ENCODE assay signal across 13 cellular contexts in genomic region chr22:37044634-37045625, GRCh38. TPM values are rescaled to one million over a fixed set of nuclear protein-coding genes. Genes with fewer than 3 reads are reported as not detected.
DNase-seq lines count a peak whose midpoint lies in the region; ATAC-seq, FAIRE-seq and TF ChIP-seq lines count a peak whose summit lies in the region.
"Had no signal": no experiment of that assay in that cellular context is flagged by ENCODE, and none has a peak within 500 bp of the region (broad histone marks: within the 10 kb centered on the region; RNA-seq: fewer than 3 reads in every experiment).

No MANE protein-coding gene starts in this region.

- no peaks in the 10 kb centered on the region for H3K23me2 ChIP-seq in H1 (ENCODE audit: low read depth, low read length)

- no peak overlapping the region for H3K56ac ChIP-seq in H1 (replicated peaks; ENCODE audit: insufficient read length, low read depth, low read length)

- H3K79me1 ChIP-seq in H1 (ENCODE audit: low read depth, low read length) = no peaks in the 10 kb centered on the region

- H3K14ac ChIP-seq in H1 (ENCODE audit: insufficient read length) = no peak overlapping the region

- intact Hi-C loops in left colon (cut with DNase I, micrococcal nuclease) = no loop called here

- H4K91ac ChIP-seq in H1 (replicated peaks; ENCODE audit: insufficient read length, low read length) = no peak overlapping the region

- TF ChIP-seq POLR2A in H1 (IDR thresholded peaks at IDR 0.05; ENCODE audit: control extremely low read depth in 1 of 2, low read depth in 2 of 2, low read length in 2 of 2) = no peak

- H3K27ac Mint-ChIP-seq in activated naive CD8-positive, alpha-beta T cell treated with anti-CD3 and anti-CD28 coated beads, Interleukin-2, amount 50 U/mL, for 24 hours = no peak overlapping the region
- H3K27ac Mint-ChIP-seq in activated naive CD8-positive, alpha-beta T cell treated with anti-CD3 and anti-CD28 coated beads for 36 hours = no peak overlapping the region
- peak overlapping the region; percentile 31 for H3K27ac Mint-ChIP-seq in stimulated activated naive B cell treated with anti-CD40 and anti-IgM and Interleukin-4, amounts not matched to agents 10 μg/mL and 1 μg/mL and 100 μg/mL, for 72 hours
- H3K27ac Mint-ChIP-seq: immature natural killer cell, progenitor cell of endocrine pancreas had no signal

- POLR2A ChIA-PET in H1 (lab: Charles Lee; ENCODE audit: partially characterized antibody) = interaction anchor here (1.2 to 3.0 kb wide), 4 partner anchors 15 to 26 kb away, joined by 4 to 13 read pairs (median 4); partner anchors contain the start of genes MPST and TST

- no peak for TF ChIP-seq RAD21 in H1 (IDR thresholded peaks at IDR 0.05 in 1 of 2, conservative IDR thresholded peaks at IDR 0.05 in 1 of 2; ENCODE audit: low read depth in 2 of 2, low read length in 2 of 2)

- no peak overlapping the region for H2BK5ac ChIP-seq in H1 (ENCODE audit: low read depth, low read length)

- H3K23ac ChIP-seq in H1 (ENCODE audit: insufficient read length) = no peak overlapping the region

- peaks cover 0 to 11% (median 0%) of the 10 kb centered on the region in 4 experiments; a peak in 4 of 7 replicates for H3K27me3 ChIP-seq in H1 (replicated peaks in 1 of 4; ENCODE audit: control insufficient read depth in 3 of 4, extremely low read depth in 1 of 4, insufficient read depth in 3 of 4, low read length in 3 of 4)
- H3K27me3 ChIP-seq: dorsolateral prefrontal cortex, foreskin keratinocyte had no signal

- no peak for DNase-seq in activated naive CD8-positive, alpha-beta T cell treated with anti-CD3 and anti-CD28 coated beads, Interleukin-2, amount 50 U/mL, for 24 hours
- no peak for DNase-seq in activated naive CD8-positive, alpha-beta T cell treated with anti-CD3 and anti-CD28 coated beads for 36 hours
- DNase-seq in NOMO-1 treated with dmso at 0.1 percent for 144 hours (lab: John Stamatoyannopoulos, UW; ENCODE audit: unreplicated experiment) (peak; percentile 10), H1 (ENCODE audit: low read depth in 1 of 2, low spot score in 2 of 2) (no peak), NCI-H82 treated with DMSO at 0.1 percent for 48 hours (lab: John Stamatoyannopoulos, UW; ENCODE audit: unreplicated experiment) (no peak), islet precursor cell (no peak), left colon (no peak)
- peak; percentile 24 for DNase-seq in stimulated activated naive B cell treated with anti-CD40 and anti-IgM and Interleukin-4, amounts not matched to agents 10 μg/mL and 1 μg/mL and 100 μg/mL, for 72 hours
- DNase-seq: dorsolateral prefrontal cortex had no signal

- WGBS in H1 (ENCODE audit: extremely low coverage in 1 of 2, insufficient coverage in 1 of 2, insufficient read length in 1 of 2, insufficient replicate concordance in 2 of 2, low coverage in 1 of 2, low lambda C conversion rate in 2 of 2, missing lambda C conversion rate in 1 of 2), 2 experiments = 84% methylated on average over 9 of the region's 9 CpGs; no CpG with 5 or more reads in 1 of the 2 experiments

- H3K27me3 Mint-ChIP-seq in activated naive CD8-positive, alpha-beta T cell treated with anti-CD3 and anti-CD28 coated beads, Interleukin-2, amount 50 U/mL, for 24 hours = peaks cover 4% of the 10 kb centered on the region
- no peaks in the 10 kb centered on the region for H3K27me3 Mint-ChIP-seq in activated naive CD8-positive, alpha-beta T cell treated with anti-CD3 and anti-CD28 coated beads for 36 hours
- H3K27me3 Mint-ChIP-seq in stimulated activated naive B cell treated with anti-CD40 and anti-IgM and Interleukin-4, amounts not matched to agents 10 μg/mL and 1 μg/mL and 100 μg/mL, for 72 hours = peaks cover 10 to 13% of the 10 kb centered on the region in 2 donors

- peak; percentile 78 for ATAC-seq in activated naive CD8-positive, alpha-beta T cell treated with anti-CD3 and anti-CD28 coated beads, Interleukin-2, amount 50 U/mL, for 24 hours
- peak; percentile 63 to 77 for ATAC-seq in stimulated activated naive B cell treated with anti-CD40 and anti-IgM and Interleukin-4, amounts not matched to agents 10 μg/mL and 1 μg/mL and 100 μg/mL, for 72 hours (replicated peaks)
- ATAC-seq in left colon = no peak

- H2BK12ac ChIP-seq in H1 (ENCODE audit: low read depth, low read length) = 0 out of 2 replicates have a peak overlapping the region, but pooled peaks have one; percentile 17

- no peak overlapping the region for H2AK5ac ChIP-seq in H1 (ENCODE audit: low read depth, low read length)

- TF ChIP-seq CTCF in H1 (IDR thresholded peaks at IDR 0.05; ENCODE audit: control extremely low read depth in 1 of 3, insufficient read depth in 1 of 3, low read depth in 1 of 3, low read length in 3 of 3) = no peak

- no peaks in the 10 kb centered on the region for H3K79me2 ChIP-seq in H1 (ENCODE audit: control insufficient read depth in 1 of 2, insufficient read depth in 2 of 2, low read length in 2 of 2)

- no peak overlapping the region for H2BK120ac ChIP-seq in H1 (replicated peaks; ENCODE audit: low read depth, low read length)

- no peak for FAIRE-seq in H1 (lab: Jason Lieb, UNC)

- no peak overlapping the region for H4K5ac ChIP-seq in H1 (ENCODE audit: insufficient read length, low read depth, low read length)

- no peak overlapping the region for H3K4me3 Mint-ChIP-seq in activated naive CD8-positive, alpha-beta T cell treated with anti-CD3 and anti-CD28 coated beads, Interleukin-2, amount 50 U/mL, for 24 hours
- no peak overlapping the region for H3K4me3 Mint-ChIP-seq in activated naive CD8-positive, alpha-beta T cell treated with anti-CD3 and anti-CD28 coated beads for 36 hours
- no peak overlapping the region for H3K4me3 Mint-ChIP-seq in stimulated activated naive B cell treated with anti-CD40 and anti-IgM and Interleukin-4, amounts not matched to agents 10 μg/mL and 1 μg/mL and 100 μg/mL, for 72 hours
- H3K4me3 Mint-ChIP-seq: immature natural killer cell had no signal

- no peak overlapping the region for H3K9ac ChIP-seq in H1 (replicated peaks in 1 of 4; ENCODE audit: extremely low read depth in 1 of 4, low read depth in 3 of 4, low read length in 3 of 4)

- no peaks in the 10 kb centered on the region for H3K36me3 Mint-ChIP-seq in activated naive CD8-positive, alpha-beta T cell treated with anti-CD3 and anti-CD28 coated beads, Interleukin-2, amount 50 U/mL, for 24 hours (ENCODE audit: low read depth)
- H3K36me3 Mint-ChIP-seq in activated naive CD8-positive, alpha-beta T cell treated with anti-CD3 and anti-CD28 coated beads for 36 hours = no peaks in the 10 kb centered on the region
- no peaks in the 10 kb centered on the region for H3K36me3 Mint-ChIP-seq in stimulated activated naive B cell treated with anti-CD40 and anti-IgM and Interleukin-4, amounts not matched to agents 10 μg/mL and 1 μg/mL and 100 μg/mL, for 72 hours
- H3K36me3 Mint-ChIP-seq: immature natural killer cell had no signal

- H3K4me1 Mint-ChIP-seq in activated naive CD8-positive, alpha-beta T cell treated with anti-CD3 and anti-CD28 coated beads, Interleukin-2, amount 50 U/mL, for 24 hours = peaks cover 25% of the 10 kb centered on the region
- H3K4me1 Mint-ChIP-seq in activated naive CD8-positive, alpha-beta T cell treated with anti-CD3 and anti-CD28 coated beads for 36 hours = peaks cover 19% of the 10 kb centered on the region
- peaks cover 15 to 20% of the 10 kb centered on the region in 2 donors for H3K4me1 Mint-ChIP-seq in stimulated activated naive B cell treated with anti-CD40 and anti-IgM and Interleukin-4, amounts not matched to agents 10 μg/mL and 1 μg/mL and 100 μg/mL, for 72 hours
- H3K4me1 Mint-ChIP-seq: immature natural killer cell had no signal

- H3K4me3 ChIP-seq in H1 (ENCODE audit: extremely low read depth in 1 of 4, insufficient read depth in 2 of 4, low read depth in 3 of 4, low read length in 4 of 4) = no peak overlapping the region
- H3K4me3 ChIP-seq: dorsolateral prefrontal cortex, SK-N-MC had no signal

- CTCF ChIA-PET in H1 (lab: Charles Lee; ENCODE audit: partially characterized antibody) = interaction anchor here (0.6 to 5.2 kb wide), 28 partner anchors 9 to 1306 kb away, joined by 3 to 56 read pairs (median 4); no protein-coding TSS in a partner anchor

- H3K18ac ChIP-seq in H1 (ENCODE audit: extremely low read depth, low read length) = no peak overlapping the region

- no peak for TF ChIP-seq EP300 in H1 (IDR thresholded peaks at IDR 0.05; ENCODE audit: borderline replicate concordance in 1 of 2, low read depth in 2 of 2, low read length in 2 of 2)

- no peaks in the 10 kb centered on the region; a peak in 1 of 7 replicates for H3K4me1 ChIP-seq in H1 (replicated peaks in 1 of 4; ENCODE audit: control insufficient read depth in 3 of 4, insufficient read depth in 4 of 4, low read length in 3 of 4)
- H3K4me1 ChIP-seq: foreskin keratinocyte had no signal

- H3K4me2 ChIP-seq in H1 (ENCODE audit: insufficient read depth in 1 of 2, low read depth in 2 of 2, low read length in 2 of 2) = no peak overlapping the region

- H3K9me3 ChIP-seq in H1 (ENCODE audit: insufficient read depth in 2 of 2, low read depth in 1 of 2, low read length in 1 of 2) = no peaks in the 10 kb centered on the region

- H2AFZ ChIP-seq in H1 (ENCODE audit: low read length) = no peak overlapping the region

- no peak overlapping the region for H4K8ac ChIP-seq in H1 (ENCODE audit: extremely low read depth, insufficient read depth, low read length)

- H3K9me3 Mint-ChIP-seq in activated naive CD8-positive, alpha-beta T cell treated with anti-CD3 and anti-CD28 coated beads, Interleukin-2, amount 50 U/mL, for 24 hours = no peaks in the 10 kb centered on the region
- no peaks in the 10 kb centered on the region for H3K9me3 Mint-ChIP-seq in activated naive CD8-positive, alpha-beta T cell treated with anti-CD3 and anti-CD28 coated beads for 36 hours
- H3K9me3 Mint-ChIP-seq in stimulated activated naive B cell treated with anti-CD40 and anti-IgM and Interleukin-4, amounts not matched to agents 10 μg/mL and 1 μg/mL and 100 μg/mL, for 72 hours = no peaks in the 10 kb centered on the region
- H3K9me3 Mint-ChIP-seq: immature natural killer cell had no signal

- H3K27ac ChIP-seq in H1 (ENCODE audit: low read depth, low read length) = no peak overlapping the region
- H3K27ac ChIP-seq: dorsolateral prefrontal cortex, foreskin keratinocyte, SK-N-MC had no signal

- H2BK15ac ChIP-seq in H1 (ENCODE audit: low read length) = no peak overlapping the region

- H2BK20ac ChIP-seq in H1 (ENCODE audit: low read length) = no peak overlapping the region

- no peaks in the 10 kb centered on the region for H4K20me1 ChIP-seq in H1 (replicated peaks in 1 of 2; ENCODE audit: control insufficient read depth in 1 of 2, insufficient read depth in 2 of 2, low read length in 2 of 2)

- no peaks in the 10 kb centered on the region for H3K36me3 ChIP-seq in H1 (ENCODE audit: control insufficient read depth in 2 of 4, insufficient read depth in 4 of 4, low read length in 3 of 4)

- no peak overlapping the region for H3K4ac ChIP-seq in H1 (replicated peaks; ENCODE audit: insufficient read length, low read depth, low read length)

RNA-seq across cellular contexts. Expression of gene KCTD17, which starts 6.6 kb away (rescaled TPM):
- 10 to 100 TPM; 22.9 to 25.4 TPM for total RNA-seq in activated naive CD8-positive, alpha-beta T cell treated with anti-CD3 and anti-CD28 coated beads for 36 hours
- 35.8 and 39.4 TPM in 2 replicates for total RNA-seq in H1 (2021; fragmentation: NEBNext Ultra II Directional; extraction: Animal tissue kit (Norgen Biotek cat#: 25700))
- polyA plus RNA-seq in H1 (2011; rRNA removed) = 44.0 and 69.0 TPM in 2 replicates
- polyA plus RNA-seq in H1 (2011; cell fraction: cytosol; rRNA removed) = 47.9 TPM
- 87.7 TPM for polyA plus RNA-seq in H1 (2011; cell fraction: nucleus; rRNA removed)
- 24.9 to 38.8 TPM (median 38.0 TPM) in 4 replicates for polyA plus RNA-seq in H1 (2012, experiment 1 of 2)
- 36.2 TPM for polyA plus RNA-seq in H1 (2012, experiment 2 of 2)
- 21.4 TPM for polyA plus RNA-seq in H1 (2013, experiment 1 of 2)
- polyA plus RNA-seq in H1 (2013, experiment 2 of 2) = 23.8 TPM
- polyA minus RNA-seq in H1 (2011; rRNA and poly(A)+ RNA removed) = 22.1 and 45.1 TPM in 2 replicates
- 20.6 TPM for polyA minus RNA-seq in H1 (2011; cell fraction: cytosol; rRNA and poly(A)+ RNA removed)
- polyA minus RNA-seq in H1 (2011; cell fraction: nucleus; rRNA and poly(A)+ RNA removed) = 27.7 TPM
- total RNA-seq in left colon = 10 to 100 TPM; 33.2 to 41.1 TPM

RNA-seq across cellular contexts. Expression of gene MPST, which starts 25.4 kb away (rescaled TPM):
- 1 to 10 TPM; 5.5 to 5.6 TPM for total RNA-seq in activated naive CD8-positive, alpha-beta T cell treated with anti-CD3 and anti-CD28 coated beads for 36 hours
- 86.0 and 89.9 TPM in 2 replicates for total RNA-seq in H1 (2021; fragmentation: NEBNext Ultra II Directional; extraction: Animal tissue kit (Norgen Biotek cat#: 25700))
- 124 and 229 TPM in 2 replicates for polyA plus RNA-seq in H1 (2011; rRNA removed)
- polyA plus RNA-seq in H1 (2011; cell fraction: cytosol; rRNA removed) = 146 TPM
- polyA plus RNA-seq in H1 (2011; cell fraction: nucleus; rRNA removed) = 185 TPM
- 52.9 to 98.2 TPM (median 88.2 TPM) in 4 replicates for polyA plus RNA-seq in H1 (2012, experiment 1 of 2)
- 88.4 TPM for polyA plus RNA-seq in H1 (2012, experiment 2 of 2)
- polyA plus RNA-seq in H1 (2013, experiment 1 of 2) = 83.0 TPM
- 81.8 TPM for polyA plus RNA-seq in H1 (2013, experiment 2 of 2)
- polyA minus RNA-seq in H1 (2011; rRNA and poly(A)+ RNA removed) = 13.0 and 20.1 TPM in 2 replicates
- polyA minus RNA-seq in H1 (2011; cell fraction: cytosol; rRNA and poly(A)+ RNA removed) = 66.1 TPM
- polyA minus RNA-seq in H1 (2011; cell fraction: nucleus; rRNA and poly(A)+ RNA removed) = 39.9 TPM
- total RNA-seq in left colon = 100 to 1,000 TPM; 221 to 250 TPM

RNA-seq across cellular contexts. Expression of gene TST, which starts 25.7 kb away (rescaled TPM):
- under 1 TPM; 0.68 to 0.80 TPM for total RNA-seq in activated naive CD8-positive, alpha-beta T cell treated with anti-CD3 and anti-CD28 coated beads for 36 hours
- total RNA-seq in H1 (2021; fragmentation: NEBNext Ultra II Directional; extraction: Animal tissue kit (Norgen Biotek cat#: 25700)) = 22.6 and 23.6 TPM in 2 replicates
- polyA plus RNA-seq in H1 (2011; rRNA removed) = 61.6 and 82.8 TPM in 2 replicates
- polyA plus RNA-seq in H1 (2011; cell fraction: cytosol; rRNA removed) = 53.6 TPM
- polyA plus RNA-seq in H1 (2011; cell fraction: nucleus; rRNA removed) = 57.3 TPM
- polyA plus RNA-seq in H1 (2012, experiment 1 of 2) = 20.0 to 33.4 TPM (median 31.7 TPM) in 4 replicates
- 46.9 TPM for polyA plus RNA-seq in H1 (2012, experiment 2 of 2)
- polyA plus RNA-seq in H1 (2013, experiment 1 of 2) = 21.6 TPM
- 21.2 TPM for polyA plus RNA-seq in H1 (2013, experiment 2 of 2)
- 15.3 and 16.1 TPM in 2 replicates for polyA minus RNA-seq in H1 (2011; rRNA and poly(A)+ RNA removed)
- 15.0 TPM for polyA minus RNA-seq in H1 (2011; cell fraction: cytosol; rRNA and poly(A)+ RNA removed)
- 24.1 TPM for polyA minus RNA-seq in H1 (2011; cell fraction: nucleus; rRNA and poly(A)+ RNA removed)
- 100 to 1,000 TPM; 507 to 576 TPM for total RNA-seq in left colon

Comparison
In these comparisons a context has a peak if more than half of its experiments do, and no peak if none do; other contexts are left out.
1. DNase-seq: peak in NOMO-1 treated with dmso at 0.1 percent for 144 hours (single experiment) and stimulated activated naive B cell treated with anti-CD40 and anti-IgM and Interleukin-4, amounts not matched to agents 10 μg/mL and 1 μg/mL and 100 μg/mL, for 72 hours (single experiment); none in activated naive CD8-positive, alpha-beta T cell treated with anti-CD3 and anti-CD28 coated beads, Interleukin-2, amount 50 U/mL, for 24 hours (single experiment), activated naive CD8-positive, alpha-beta T cell treated with anti-CD3 and anti-CD28 coated beads for 36 hours (single experiment), H1 (0 of 2), NCI-H82 treated with DMSO at 0.1 percent for 48 hours (single experiment), islet precursor cell (single experiment) and left colon (0 of 2).
2. RNA of gene MPST, which starts 25.4 kb away (total RNA-seq): 221 to 250 TPM in left colon and 86.0 to 89.9 TPM in H1; 5.5 to 5.6 TPM in activated naive CD8-positive, alpha-beta T cell treated with anti-CD3 and anti-CD28 coated beads for 36 hours; every median in the first group is over 10 times any median in the second.
3. RNA of gene TST, which starts 25.7 kb away (total RNA-seq): 507 to 576 TPM in left colon; 22.6 to 23.6 TPM in H1 and 0.68 to 0.80 TPM in activated naive CD8-positive, alpha-beta T cell treated with anti-CD3 and anti-CD28 coated beads for 36 hours; every median in the first group is over 10 times any median in the second.